ENCODE assay signal across 1 cellular context in the genomic region with DNA sequence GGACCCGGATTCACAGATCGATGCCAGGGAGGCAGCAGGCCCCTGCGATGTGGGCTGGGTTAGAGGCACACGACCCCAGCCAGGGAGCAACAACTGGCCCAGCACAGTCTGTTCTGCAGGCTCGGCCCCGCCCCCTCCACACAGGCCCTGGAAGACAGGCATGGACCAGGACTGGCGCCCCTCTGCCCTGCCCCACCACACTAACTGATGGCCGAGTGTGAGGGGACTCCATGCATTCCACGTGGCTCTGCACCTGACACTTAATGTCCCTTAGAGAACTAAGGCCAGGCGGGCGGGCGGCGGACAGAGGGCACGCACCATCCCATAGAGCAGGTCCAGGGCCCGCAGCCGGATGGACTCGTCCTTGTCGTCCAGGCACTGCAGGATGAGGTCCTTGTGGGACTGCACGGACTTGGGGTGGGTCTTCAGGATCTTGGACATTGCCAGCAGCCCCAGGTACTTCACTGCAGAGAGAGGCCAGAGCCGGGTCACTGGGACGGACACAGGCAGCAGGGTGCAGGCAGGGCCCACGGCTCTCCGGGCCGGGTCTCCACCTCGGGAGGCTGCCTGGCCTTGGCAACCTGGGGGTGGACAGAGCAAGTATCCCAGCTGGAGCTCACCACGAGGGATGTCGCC.
A peak's percentile ranks its signal among the peaks of the same experiment; 100 is the strongest.
TF ChIP-seq lines count a peak whose summit lies in the region.

No MANE protein-coding gene starts in this region.

TF ChIP-seq in HepG2, 621 proteins besides CTCF, POLR2A, EP300 and RAD21:
- TF ChIP-seq, protein P1, sequence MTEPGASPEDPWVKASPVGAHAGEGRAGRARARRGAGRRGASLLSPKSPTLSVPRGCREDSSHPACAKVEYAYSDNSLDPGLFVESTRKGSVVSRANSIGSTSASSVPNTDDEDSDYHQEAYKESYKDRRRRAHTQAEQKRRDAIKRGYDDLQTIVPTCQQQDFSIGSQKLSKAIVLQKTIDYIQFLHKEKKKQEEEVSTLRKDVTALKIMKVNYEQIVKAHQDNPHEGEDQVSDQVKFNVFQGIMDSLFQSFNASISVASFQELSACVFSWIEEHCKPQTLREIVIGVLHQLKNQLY (CRISPR knock-in tag; IDR thresholded peaks at IDR 0.05) = no peak
- TF ChIP-seq AGO2 (optimal IDR thresholded peaks at IDR 0.05; ENCODE audit: low read depth, low read length) (peak; percentile 53), RXRA (CRISPR knock-in tag; IDR thresholded peaks at IDR 0.05) (no peak), U2AF1 (optimal IDR thresholded peaks at IDR 0.05; ENCODE audit: low read depth, low read length) (no peak), ZBTB3 (CRISPR knock-in tag; IDR thresholded peaks at IDR 0.05; ENCODE audit: borderline replicate concordance, low read depth) (no peak)
